In the genomic region with DNA sequence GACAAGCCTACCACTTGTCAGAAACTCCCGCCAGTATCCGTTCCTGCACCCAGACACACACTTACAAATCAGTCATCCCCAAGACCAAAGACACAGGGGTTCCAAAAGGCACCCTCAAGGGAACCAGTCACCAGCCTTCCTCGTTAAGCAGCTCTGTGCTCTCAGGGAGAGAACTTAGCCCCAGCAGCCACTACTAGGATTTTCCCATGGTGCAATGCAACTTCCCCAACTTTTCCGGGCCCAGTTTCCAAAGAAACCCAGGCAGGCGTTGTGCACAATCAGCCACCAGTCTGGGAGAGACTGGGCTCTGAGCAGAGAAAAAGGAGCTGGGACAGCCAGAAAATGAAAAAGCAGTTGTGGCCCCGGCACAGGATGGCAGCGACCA, we compare ENCODE assay signal across 8 cellular contexts. TPM values are rescaled to one million over a fixed set of nuclear protein-coding genes. Genes with fewer than 3 reads are reported as not detected.
A peak's percentile ranks its signal among the peaks of the same experiment; 100 is the strongest.
DNase-seq lines count a peak whose midpoint lies in the region; ATAC-seq, FAIRE-seq and TF ChIP-seq lines count a peak whose summit lies in the region.

No MANE protein-coding gene starts in this region.

- peaks cover 6 to 8% (median 6%) of the 10 kb centered on the region in 3 donors for H3K4me1 Mint-ChIP-seq in IgD-negative memory B cell
- H3K4me1 Mint-ChIP-seq in stimulated activated naive CD8-positive, alpha-beta T cell treated with anti-CD3 and anti-CD28 coated beads, Interleukin-15, amount 100 ng/mL, for 72 hours, result peaks cover 17% of the 10 kb centered on the region

- H3K4me3 ChIP-seq in BLaER1 treated with 17β-estradiol and CSF1 and Interleukin-3, amounts not matched to agents 10 nM and 100 nM, result peak overlapping the region; percentile 67 to 87 (median 76)
- H3K4me3 ChIP-seq in mammary epithelial cell (replicated peaks in 1 of 3; ENCODE audit: insufficient read depth in 1 of 3, low read depth in 2 of 3, low read length in 3 of 3), result peak overlapping the region; percentile 71 to 87 (median 76)
- H3K4me3 ChIP-seq in kidney epithelial cell (ENCODE audit: low read depth, low read length), result peak overlapping the region; percentile 67

- peaks cover 36% of the 10 kb centered on the region for H3K27me3 Mint-ChIP-seq in IgD-negative memory B cell
- peaks cover 86% of the 10 kb centered on the region for H3K27me3 Mint-ChIP-seq in stimulated activated naive CD8-positive, alpha-beta T cell treated with anti-CD3 and anti-CD28 coated beads, Interleukin-15, amount 100 ng/mL, for 72 hours

- peak overlapping the region; percentile 75 to 85 (median 82) for H3K9ac ChIP-seq in BLaER1 treated with 17β-estradiol and CSF1 and Interleukin-3, amounts not matched to agents 10 nM and 100 nM
- peak overlapping the region; percentile 75 for H3K9ac ChIP-seq in mammary epithelial cell (ENCODE audit: insufficient read depth, low read length)

- CTCF ChIA-PET in mammary epithelial cell (lab: Charles Lee; ENCODE audit: low non-redundant PET), result interaction anchor here (0.6 kb wide), 1 partner anchor 43 kb away, joined by 22 read pairs; no protein-coding TSS in a partner anchor

- ATAC-seq in stimulated activated naive CD8-positive, alpha-beta T cell treated with anti-CD3 and anti-CD28 coated beads, Interleukin-15, amount 100 ng/mL, for 72 hours, result no peak

- dilution Hi-C loops in mammary epithelial cell (cut with HindIII; ENCODE audit: low sequenced_read_pairs), result no loop called here

- H3K79me2 ChIP-seq in mammary epithelial cell (ENCODE audit: insufficient read depth, low read length), result peaks cover 59% of the 10 kb centered on the region

- no peak for FAIRE-seq in GM12891 (lab: Jason Lieb, UNC)

- H3K9me3 ChIP-seq in BLaER1 treated with 17β-estradiol and CSF1 and Interleukin-3, amounts not matched to agents 10 nM and 100 nM (replicated peaks in 1 of 11), result no peaks in the 10 kb centered on the region
- no peaks in the 10 kb centered on the region for H3K9me3 ChIP-seq in mammary epithelial cell (replicated peaks; ENCODE audit: insufficient read depth, low read length)

- DNase-seq in mammary epithelial cell (peak; percentile 50), kidney epithelial cell (ENCODE audit: low read depth) (no peak), NCI-H1092 (lab: John Stamatoyannopoulos, UW) (no peak), GM12891 (ENCODE audit: insufficient read length, low spot score) (no peak)
- DNase-seq in stimulated activated naive CD8-positive, alpha-beta T cell treated with anti-CD3 and anti-CD28 coated beads, Interleukin-15, amount 100 ng/mL, for 72 hours, result no peak
- DNase-seq in stimulated activated CD4-positive, alpha-beta T cell treated with anti-CD3 and anti-CD28 coated beads, Interleukin-2, amount 100 ng/mL, for 48 hours, result no peak

- in situ Hi-C loops in mammary epithelial cell (cut with MboI; ENCODE audit: low sequenced_read_pairs in 2 of 2), result no loop called here

- no TSS peak for BruUV-seq in mammary epithelial cell (replicated peaks; lab: Mats Ljungman, UMichigan)

- peaks cover 27 to 60% (median 51%) of the 10 kb centered on the region in 11 experiments for H3K27me3 ChIP-seq in BLaER1 treated with 17β-estradiol and CSF1 and Interleukin-3, amounts not matched to agents 10 nM and 100 nM
- H3K27me3 ChIP-seq in mammary epithelial cell (ENCODE audit: insufficient read depth, low read length) (no peaks in the 10 kb centered on the region), kidney epithelial cell (ENCODE audit: control insufficient read depth, insufficient read depth, low read length) (no peaks in the 10 kb centered on the region)

- no peak overlapping the region for H3K27ac Mint-ChIP-seq in IgD-negative memory B cell
- H3K27ac Mint-ChIP-seq in stimulated activated naive CD8-positive, alpha-beta T cell treated with anti-CD3 and anti-CD28 coated beads, Interleukin-15, amount 100 ng/mL, for 72 hours, result peak overlapping the region in 1 of 2 donors; percentile 19

- H3K27ac ChIP-seq in BLaER1 treated with 17β-estradiol and CSF1 and Interleukin-3, amounts not matched to agents 10 nM and 100 nM, result peak overlapping the region in 8 of 11 experiments; percentile 64 to 77 (median 72); a peak in 8 of 22 replicates
- H3K27ac ChIP-seq in mammary epithelial cell (ENCODE audit: insufficient read depth, low read depth, low read length), result peak overlapping the region; percentile 40

- TF ChIP-seq POLR2A in GM12891 (IDR thresholded peaks at IDR 0.05; ENCODE audit: low read depth, low read length), result no peak

- WGBS in mammary epithelial cell (ENCODE audit: low coverage, missing lambda C conversion rate), result 1% methylated on average over 6 of the region's 7 CpGs

- intact Hi-C loops in mammary epithelial cell (cut with micrococcal nuclease), result loop anchor here (2.0 kb wide), 1 partner anchor 47 kb away; no protein-coding TSS in a partner anchor

- H2AFZ ChIP-seq in mammary epithelial cell (ENCODE audit: low read depth, low read length), result peak overlapping the region; percentile 80

- peak overlapping the region; percentile 4 to 93 (median 56) for H3K4me3 Mint-ChIP-seq in IgD-negative memory B cell
- H3K4me3 Mint-ChIP-seq in stimulated activated naive CD8-positive, alpha-beta T cell treated with anti-CD3 and anti-CD28 coated beads, Interleukin-15, amount 100 ng/mL, for 72 hours, result peak overlapping the region; percentile 40 to 68

- peak overlapping the region; percentile 98 to 100 (median 100) for H3K4me2 ChIP-seq in BLaER1 treated with 17β-estradiol and CSF1 and Interleukin-3, amounts not matched to agents 10 nM and 100 nM
- H3K4me2 ChIP-seq in mammary epithelial cell (ENCODE audit: insufficient read depth, low read depth, low read length), result peak overlapping the region; percentile 86

- H3K9me3 Mint-ChIP-seq in IgD-negative memory B cell, result peaks cover 0 to 3% (median 0%) of the 10 kb centered on the region in 3 donors
- no peaks in the 10 kb centered on the region for H3K9me3 Mint-ChIP-seq in stimulated activated naive CD8-positive, alpha-beta T cell treated with anti-CD3 and anti-CD28 coated beads, Interleukin-15, amount 100 ng/mL, for 72 hours

- peaks cover 16 to 36% (median 28%) of the 10 kb centered on the region in 10 experiments for H3K4me1 ChIP-seq in BLaER1 treated with 17β-estradiol and CSF1 and Interleukin-3, amounts not matched to agents 10 nM and 100 nM
- H3K4me1 ChIP-seq in mammary epithelial cell (ENCODE audit: insufficient read depth, low read length), result peaks cover 34% of the 10 kb centered on the region

- no peaks in the 10 kb centered on the region for H3K36me3 Mint-ChIP-seq in IgD-negative memory B cell

- H3K36me3 ChIP-seq in BLaER1 treated with 17β-estradiol and CSF1 and Interleukin-3, amounts not matched to agents 10 nM and 100 nM, result peaks cover 0 to 4% (median 0%) of the 10 kb centered on the region in 11 experiments; a peak in 1 of 22 replicates
- no peaks in the 10 kb centered on the region for H3K36me3 ChIP-seq in mammary epithelial cell (ENCODE audit: insufficient read depth, low read length)
- H3K36me3 ChIP-seq in kidney epithelial cell (ENCODE audit: control insufficient read depth, insufficient read depth, low read length), result no peaks in the 10 kb centered on the region

- H4K20me1 ChIP-seq in BLaER1 treated with 17β-estradiol and CSF1 and Interleukin-3, amounts not matched to agents 10 nM and 100 nM, result peaks cover 0 to 65% (median 29%) of the 10 kb centered on the region in 11 experiments; a peak in 15 of 22 replicates
- no peaks in the 10 kb centered on the region for H4K20me1 ChIP-seq in mammary epithelial cell (ENCODE audit: insufficient read depth, low read length)

- no peak for TF ChIP-seq CTCF in mammary epithelial cell (conservative IDR thresholded peaks at IDR 0.05 in 1 of 2, IDR thresholded peaks at IDR 0.05 in 1 of 2; ENCODE audit: extremely low read depth in 1 of 2, insufficient read depth in 1 of 2, low read depth in 1 of 2, low read length in 2 of 2)
- TF ChIP-seq CTCF in kidney epithelial cell (IDR thresholded peaks at IDR 0.05; ENCODE audit: insufficient read depth, low read length, poor library complexity, severe bottlenecking), result no peak

TF ChIP-seq in GM12891, 5 proteins besides CTCF, POLR2A, EP300 and RAD21:
- TF ChIP-seq PAX5 (IDR thresholded peaks at IDR 0.05; ENCODE audit: insufficient read depth, low read length, severe bottlenecking), result no peak
- no peak for TF ChIP-seq TAF1 (IDR thresholded peaks at IDR 0.05; ENCODE audit: low read depth, low read length)
- no peak for TF ChIP-seq POLR2AphosphoS5 (IDR thresholded peaks at IDR 0.05; ENCODE audit: low read depth, low read length)
- no peak for TF ChIP-seq POU2F2 (IDR thresholded peaks at IDR 0.05; ENCODE audit: low read depth, low read length)
- no peak for TF ChIP-seq SPI1 (IDR thresholded peaks at IDR 0.05; ENCODE audit: low read depth, low read length)
TF ChIP-seq in GM12891: peak in this region for 0.

RNA-seq across cellular contexts. Expression of gene DLG5, which starts 1.2 kb away (rescaled TPM):
- 0.10 TPM for polyA plus RNA-seq in IgD-negative memory B cell
- 10 to 100 TPM; 40.8 to 76.5 TPM for total RNA-seq in mammary epithelial cell
- polyA plus RNA-seq in mammary epithelial cell, result 31.5 TPM
- polyA minus RNA-seq in mammary epithelial cell, result 142 TPM
- 35.9 and 42.1 TPM in 2 replicates for total RNA-seq in kidney epithelial cell
- polyA plus RNA-seq in GM12891 (2012; ENCODE audit: low read depth, missing spikeins), result 1.7 TPM
